In genomic region chr21:35583566-35584216, GRCh38 we compare ENCODE assay signal across 30 cellular contexts.
"Had no signal": no experiment of that assay in that cellular context is flagged by ENCODE, and none has a peak within 500 bp of the region (broad histone marks: within the 10 kb centered on the region; RNA-seq: fewer than 3 reads in every experiment).

No MANE protein-coding gene starts in this region.

- H3K9me3 ChIP-seq: ascending aorta had no signal

- H3K4me3 ChIP-seq: ascending aorta, cardiac muscle cell had no signal

- DNase-seq: activated CD4-positive, alpha-beta memory T cell treated with anti-CD3 and anti-CD28 coated beads, Interleukin-2, amount 10 ng/mL, durations not matched to agents 7 days and 5 days; activated CD4-positive, alpha-beta T cell treated with anti-CD3 and anti-CD28 coated beads for 1 hour; activated CD4-positive, alpha-beta T cell treated with anti-CD3 and anti-CD28 coated beads for 36 hours; activated CD4-positive, alpha-beta T cell treated with anti-CD3 and anti-CD28 coated beads for 48 hours; activated CD4-positive, alpha-beta T cell treated with anti-CD3 and anti-CD28 coated beads, Interleukin-2, amount 10 ng/mL, durations not matched to agents 7 days and 5 days; activated CD4-positive, alpha-beta T cell treated with anti-CD3 and anti-CD28 coated beads, Interleukin-2, amount 50 U/mL, for 48 hours; activated CD4-positive, CD25-positive, alpha-beta regulatory T cell; activated CD8-positive, alpha-beta memory T cell treated with anti-CD3 and anti-CD28 coated beads for 24 hours; activated CD8-positive, alpha-beta memory T cell treated with anti-CD3 and anti-CD28 coated beads, Interleukin-2, amount 10 ng/mL, durations not matched to agents 7 days and 5 days; activated CD8-positive, alpha-beta memory T cell treated with anti-CD3 and anti-CD28 coated beads, Interleukin-2, amount 50 U/mL, for 48 hours; activated CD8-positive, alpha-beta T cell treated with anti-CD3 and anti-CD28 coated beads, Interleukin-2, amount 10 ng/mL, durations not matched to agents 7 days and 5 days; activated effector memory CD4-positive, alpha-beta T cell treated with Interleukin-2 at 50 U/mL for 16 hours; activated gamma-delta T cell; activated naive CD4-positive, alpha-beta T cell treated with anti-CD3 and anti-CD28 coated beads, Interleukin-2, amount 10 ng/mL, durations not matched to agents 7 days and 5 days; activated naive CD4-positive, alpha-beta T cell treated with Interleukin-2 at 50 U/mL for 16 hours; activated naive CD8-positive, alpha-beta T cell treated with anti-CD3 and anti-CD28 coated beads, Interleukin-2, amount 10 ng/mL, durations not matched to agents 7 days and 5 days; activated naive CD8-positive, alpha-beta T cell treated with anti-CD3 and anti-CD28 coated beads, Interleukin-2, amount 50 U/mL, for 24 hours; activated T-cell treated with anti-CD3 and anti-CD28 coated beads, Interleukin-2, amount 50 U/mL, for 24 hours; activated T-cell treated with anti-CD3 and anti-CD28 coated beads, Interleukin-2, amount 50 U/mL, for 48 hours; amygdala; anterior cingulate cortex; central memory CD4-positive, alpha-beta T cell; T-helper 2 cell; T-helper 9 cell had no signal

- ATAC-seq: activated CD4-positive, alpha-beta T cell treated with anti-CD3 and anti-CD28 coated beads for 36 hours; activated CD4-positive, CD25-positive, alpha-beta regulatory T cell treated with anti-CD3 and anti-CD28 coated beads, Interleukin-2, amount 50 U/mL, for 24 hours; activated CD8-positive, alpha-beta memory T cell treated with anti-CD3 and anti-CD28 coated beads, Interleukin-2, amount 10 ng/mL, durations not matched to agents 7 days and 5 days; activated CD8-positive, alpha-beta T cell treated with anti-CD3 and anti-CD28 coated beads, Interleukin-2, amount 10 ng/mL, durations not matched to agents 7 days and 5 days; activated naive CD8-positive, alpha-beta T cell treated with anti-CD3 and anti-CD28 coated beads, Interleukin-2, amount 50 U/mL, for 24 hours had no signal

- H3K27me3 ChIP-seq: ascending aorta, cardiac muscle cell had no signal

- H3K36me3 ChIP-seq: ascending aorta, cardiac muscle cell had no signal

- H3K4me1 ChIP-seq: ascending aorta had no signal

- H3K27ac ChIP-seq: ascending aorta, cardiac muscle cell, VCaP had no signal

- FAIRE-seq: bronchial epithelial cell, TTC549 had no signal
